In the genomic region with DNA sequence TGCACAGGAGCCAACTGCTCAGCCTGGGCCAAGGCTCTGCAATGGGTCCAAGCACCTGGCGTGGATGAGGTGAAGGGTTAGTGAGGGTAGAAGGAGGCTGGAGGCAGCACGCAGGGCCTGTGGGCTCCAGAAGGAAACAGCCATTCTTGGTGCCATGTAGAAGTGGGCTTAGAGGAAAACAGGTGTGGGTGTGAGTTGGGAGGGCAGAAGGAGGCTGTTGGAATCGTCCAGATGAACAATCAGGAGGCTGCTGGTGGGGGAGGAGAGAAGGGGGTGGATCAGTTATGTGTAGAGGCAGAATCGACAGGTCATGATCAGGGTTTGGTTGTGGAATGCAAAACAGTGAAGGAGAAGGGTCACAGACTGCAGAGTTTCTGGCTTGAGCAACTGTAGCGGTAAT, we compare ENCODE assay signal across 19 cellular contexts. TPM values are rescaled to one million over a fixed set of nuclear protein-coding genes. Genes with fewer than 3 reads are reported as not detected.
A peak's percentile ranks its signal among the peaks of the same experiment; 100 is the strongest.
DNase-seq lines count a peak whose midpoint lies in the region; ATAC-seq and TF ChIP-seq lines count a peak whose summit lies in the region.
"Had no signal": no experiment of that assay in that cellular context is flagged by ENCODE, and none has a peak within 500 bp of the region (broad histone marks: within the 10 kb centered on the region; RNA-seq: fewer than 3 reads in every experiment).

No MANE protein-coding gene starts in this region.

- H4K20me1 ChIP-seq in osteoblast (ENCODE audit: insufficient read depth, low read length), result no peaks in the 10 kb centered on the region
- H4K20me1 ChIP-seq: BLaER1 had no signal

- H3K27ac ChIP-seq in osteoblast (ENCODE audit: low read depth, low read length), result no peak overlapping the region
- H3K27ac ChIP-seq: BLaER1, C4-2B had no signal

- CTCF ChIA-PET in WTC11 (lab: Charles Lee), result no interaction called here

- no peaks in the 10 kb centered on the region for H3K27me3 Mint-ChIP-seq in WTC11 (ENCODE audit: low read depth)

- H3K27me3 ChIP-seq in osteoblast (ENCODE audit: insufficient read depth, low read length), result peaks cover 3% of the 10 kb centered on the region
- H3K27me3 ChIP-seq: BLaER1 had no signal

- no peaks in the 10 kb centered on the region for H3K9me3 ChIP-seq in osteoblast (ENCODE audit: low read depth, low read length)
- H3K9me3 ChIP-seq: BLaER1, HAP-1 had no signal

- H3K4me1 Mint-ChIP-seq in WTC11, result no peaks in the 10 kb centered on the region
- H3K4me1 Mint-ChIP-seq: B cell; CD8-positive, alpha-beta memory T cell; GM23338 had no signal

- H3K4me2 ChIP-seq in osteoblast (ENCODE audit: insufficient read depth, low read length), result no peak overlapping the region
- H3K4me2 ChIP-seq: BLaER1, GM23338 had no signal

- H3K36me3 ChIP-seq in osteoblast (ENCODE audit: insufficient read depth, low read length), result no peaks in the 10 kb centered on the region
- H3K36me3 ChIP-seq: BLaER1, HAP-1 had no signal

- DNase-seq in WTC11 (ENCODE audit: low spot score) (no peak), left lobe of liver (ENCODE audit: low spot score) (peak; percentile 21), osteoblast (ENCODE audit: insufficient read length, low spot score, missing footprints) (peak; percentile 59), HCEC 1CT (no peak), cerebellar nuclear complex (lab: John Stamatoyannopoulos, UW) (no peak), NCI-H1694 (lab: John Stamatoyannopoulos, UW) (no peak)
- no peak for DNase-seq in effector CD8-positive, alpha-beta T cell (lab: John Stamatoyannopoulos, UW)
- DNase-seq: CD4-positive, CD25-positive, alpha-beta regulatory T cell; CD8-positive, alpha-beta memory T cell; DMS 273 treated with DMSO at 0.1 percent for 48 hours; DMS79; EL; GDM1 had no signal

- H3K79me2 ChIP-seq in osteoblast (ENCODE audit: insufficient read depth, low read length), result no peaks in the 10 kb centered on the region

- POLR2A ChIA-PET in WTC11 (lab: Charles Lee), result no interaction called here

- H2AFZ ChIP-seq in osteoblast (ENCODE audit: low read length), result no peak overlapping the region
- H2AFZ ChIP-seq: GM23338 had no signal

- no peaks in the 10 kb centered on the region for H3K36me3 Mint-ChIP-seq in WTC11
- H3K36me3 Mint-ChIP-seq: CD4-positive, CD25-positive, alpha-beta regulatory T cell; CD8-positive, alpha-beta memory T cell had no signal

- peak overlapping the region; percentile 26; the same call in 1 of the 2 replicates for H3K27ac Mint-ChIP-seq in WTC11
- H3K27ac Mint-ChIP-seq: B cell; CD8-positive, alpha-beta memory T cell; GM23338 had no signal

- no peaks in the 10 kb centered on the region for H3K4me1 ChIP-seq in osteoblast (ENCODE audit: insufficient read depth, low read length)
- H3K4me1 ChIP-seq: BLaER1, HAP-1 had no signal

- no peak overlapping the region for H3K4me3 ChIP-seq in osteoblast (ENCODE audit: insufficient read depth, low read length)
- H3K4me3 ChIP-seq: BLaER1, GM12878, GM23338, HAP-1 had no signal

- TF ChIP-seq CTCF in WTC11 (IDR thresholded peaks at IDR 0.05) (no peak), osteoblast (IDR thresholded peaks at IDR 0.05; ENCODE audit: extremely low read depth, low read depth, low read length) (no peak)

- H3K9me3 Mint-ChIP-seq in WTC11, result no peaks in the 10 kb centered on the region
- H3K9me3 Mint-ChIP-seq: CD8-positive, alpha-beta memory T cell; GM23338 had no signal

- H3K4me3 Mint-ChIP-seq in WTC11, result no peak overlapping the region
- H3K4me3 Mint-ChIP-seq: B cell; CD4-positive, CD25-positive, alpha-beta regulatory T cell; GM23338 had no signal

- ATAC-seq in WTC11, result no peak
- peak; percentile 16 for ATAC-seq in left lobe of liver
- ATAC-seq: GM12878, GM23338 had no signal

TF ChIP-seq in WTC11, 78 proteins besides CTCF, POLR2A, EP300 and RAD21:
- no peak for TF ChIP-seq SOX15 (CRISPR knock-in tag; IDR thresholded peaks at IDR 0.05)
- TF ChIP-seq CREB1 (CRISPR knock-in tag; IDR thresholded peaks at IDR 0.05), result no peak
- no peak for TF ChIP-seq AR (CRISPR knock-in tag; IDR thresholded peaks at IDR 0.05)
- no peak for TF ChIP-seq PRRX2 (CRISPR knock-in tag; IDR thresholded peaks at IDR 0.05)
- TF ChIP-seq CBFB (CRISPR knock-in tag; IDR thresholded peaks at IDR 0.05; ENCODE audit: low read depth), result no peak
- no peak for TF ChIP-seq ZNF416 (CRISPR knock-in tag; IDR thresholded peaks at IDR 0.05)
- no peak for TF ChIP-seq ZNF423 (CRISPR knock-in tag; IDR thresholded peaks at IDR 0.05)

RNA-seq across cellular contexts. Expression of gene ALDH3A2, which starts 51.7 kb away (rescaled TPM):
- 68.5 to 84.3 TPM (median 80.6 TPM) in 3 replicates for total RNA-seq in WTC11 (2021)
- total RNA-seq in left lobe of liver, result 154 TPM
- total RNA-seq in osteoblast, result 61.0 and 82.2 TPM in 2 replicates

Comparison
In these comparisons a context has a peak if more than half of its experiments do, and no peak if none do; other contexts are left out.
1. DNase-seq: peak in left lobe of liver (single experiment) and osteoblast (single experiment); none in WTC11 (single experiment), effector CD8-positive, alpha-beta T cell (single experiment), HCEC 1CT (single experiment), cerebellar nuclear complex (0 of 2) and NCI-H1694 (single experiment).